In genomic region chr5:155006265-155006664, GRCh38 we compare ENCODE assay signal across 1 cellular context. TPM values are rescaled to one million over a fixed set of nuclear protein-coding genes. Genes with fewer than 3 reads are reported as not detected.
"Had no signal": no experiment of that assay in that cellular context is flagged by ENCODE, and none has a peak within 500 bp of the region (broad histone marks: within the 10 kb centered on the region; RNA-seq: fewer than 3 reads in every experiment).

No MANE protein-coding gene starts in this region.

RNA-seq across cellular contexts. Expression of gene KIF4B, which starts 7.3 kb away (rescaled TPM):
- total RNA-seq: MCF 10A had no signal
